1 cellular context compared by ENCODE assay signal in the genomic region with DNA sequence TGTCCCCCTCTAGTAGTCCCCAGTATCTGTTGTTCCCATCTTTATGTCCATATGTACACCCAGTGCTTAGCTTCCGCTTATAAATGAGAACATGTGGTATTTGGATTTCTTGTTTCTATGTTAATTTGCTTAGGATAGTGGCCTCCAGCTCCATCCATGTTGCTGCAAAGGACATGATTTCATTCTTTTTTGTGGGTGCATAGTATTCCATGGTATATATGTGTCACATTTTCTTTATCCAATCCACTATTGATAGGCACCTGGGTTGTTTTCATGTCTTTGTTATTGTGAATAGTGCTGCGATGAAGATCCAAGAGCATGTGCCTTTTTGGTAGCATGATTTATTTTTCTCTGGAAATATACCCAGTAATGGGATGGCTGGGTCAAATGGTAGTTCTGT.
TF ChIP-seq lines count a peak whose summit lies in the region.

No MANE protein-coding gene starts in this region.

TF ChIP-seq in GM23338, 12 proteins besides CTCF, POLR2A, EP300 and RAD21 (continued from another document):
- TF ChIP-seq, protein P1, sequence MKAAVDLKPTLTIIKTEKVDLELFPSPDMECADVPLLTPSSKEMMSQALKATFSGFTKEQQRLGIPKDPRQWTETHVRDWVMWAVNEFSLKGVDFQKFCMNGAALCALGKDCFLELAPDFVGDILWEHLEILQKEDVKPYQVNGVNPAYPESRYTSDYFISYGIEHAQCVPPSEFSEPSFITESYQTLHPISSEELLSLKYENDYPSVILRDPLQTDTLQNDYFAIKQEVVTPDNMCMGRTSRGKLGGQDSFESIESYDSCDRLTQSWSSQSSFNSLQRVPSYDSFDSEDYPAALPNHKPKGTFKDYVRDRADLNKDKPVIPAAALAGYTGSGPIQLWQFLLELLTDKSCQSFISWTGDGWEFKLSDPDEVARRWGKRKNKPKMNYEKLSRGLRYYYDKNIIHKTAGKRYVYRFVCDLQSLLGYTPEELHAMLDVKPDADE (IDR thresholded peaks at IDR 0.05), result no peak
- TF ChIP-seq NANOG (IDR thresholded peaks at IDR 0.05; ENCODE audit: borderline replicate concordance) (no peak), STAT1 (IDR thresholded peaks at IDR 0.05; ENCODE audit: unreplicated experiment) (no peak), EZH2phosphoT487 (IDR thresholded peaks at IDR 0.05; ENCODE audit: unreplicated experiment) (no peak)
TF ChIP-seq in GM23338: peak in this region for 0.
